In genomic region chr18:657311-657997, GRCh38 we compare ENCODE assay signal across 1 cellular context.
TF ChIP-seq lines count a peak whose summit lies in the region.

TSS of gene TYMS (plus strand) at chr18:657653. CDS start at chr18:657743, 90 bp downstream.

TF ChIP-seq in HepG2, 621 proteins besides CTCF, POLR2A, EP300 and RAD21 (continued from another document and continues in another):
- TF ChIP-seq ZNF710 (CRISPR knock-in tag; IDR thresholded peaks at IDR 0.05; ENCODE audit: borderline replicate concordance): no peak
- peak; percentile 25; the same call in 1 of the 2 replicates for TF ChIP-seq FOXP4 (CRISPR knock-in tag; IDR thresholded peaks at IDR 0.05)
- TF ChIP-seq ARID4A (CRISPR knock-in tag; IDR thresholded peaks at IDR 0.05; ENCODE audit: borderline replicate concordance): peak; percentile 74; the same call in 1 of the 2 replicates
- no peak for TF ChIP-seq RBM39 (IDR thresholded peaks at IDR 0.05; ENCODE audit: low read depth, low read length, poor library complexity, severe bottlenecking)
- peak; percentile 70; the same call in 1 of the 2 replicates for TF ChIP-seq ZSCAN21 (CRISPR knock-in tag; IDR thresholded peaks at IDR 0.05; ENCODE audit: borderline replicate concordance)
- TF ChIP-seq KLF6 (CRISPR knock-in tag; IDR thresholded peaks at IDR 0.05): 0 out of 2 replicates have a peak, but pooled peaks have one; percentile 52
- TF ChIP-seq, protein P1, sequence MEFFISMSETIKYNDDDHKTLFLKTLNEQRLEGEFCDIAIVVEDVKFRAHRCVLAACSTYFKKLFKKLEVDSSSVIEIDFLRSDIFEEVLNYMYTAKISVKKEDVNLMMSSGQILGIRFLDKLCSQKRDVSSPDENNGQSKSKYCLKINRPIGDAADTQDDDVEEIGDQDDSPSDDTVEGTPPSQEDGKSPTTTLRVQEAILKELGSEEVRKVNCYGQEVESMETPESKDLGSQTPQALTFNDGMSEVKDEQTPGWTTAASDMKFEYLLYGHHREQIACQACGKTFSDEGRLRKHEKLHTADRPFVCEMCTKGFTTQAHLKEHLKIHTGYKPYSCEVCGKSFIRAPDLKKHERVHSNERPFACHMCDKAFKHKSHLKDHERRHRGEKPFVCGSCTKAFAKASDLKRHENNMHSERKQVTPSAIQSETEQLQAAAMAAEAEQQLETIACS (CRISPR knock-in tag; IDR thresholded peaks at IDR 0.05): peak; percentile 23; the same call in 1 of the 2 replicates
- no peak for TF ChIP-seq ZNF431 (CRISPR knock-in tag; IDR thresholded peaks at IDR 0.05; ENCODE audit: borderline replicate concordance, low read depth)
- TF ChIP-seq, protein P2, sequence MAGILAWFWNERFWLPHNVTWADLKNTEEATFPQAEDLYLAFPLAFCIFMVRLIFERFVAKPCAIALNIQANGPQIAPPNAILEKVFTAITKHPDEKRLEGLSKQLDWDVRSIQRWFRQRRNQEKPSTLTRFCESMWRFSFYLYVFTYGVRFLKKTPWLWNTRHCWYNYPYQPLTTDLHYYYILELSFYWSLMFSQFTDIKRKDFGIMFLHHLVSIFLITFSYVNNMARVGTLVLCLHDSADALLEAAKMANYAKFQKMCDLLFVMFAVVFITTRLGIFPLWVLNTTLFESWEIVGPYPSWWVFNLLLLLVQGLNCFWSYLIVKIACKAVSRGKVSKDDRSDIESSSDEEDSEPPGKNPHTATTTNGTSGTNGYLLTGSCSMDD (CRISPR knock-in tag; IDR thresholded peaks at IDR 0.05): no peak
- TF ChIP-seq SSRP1 (CRISPR knock-in tag; IDR thresholded peaks at IDR 0.05): no peak
- TF ChIP-seq, protein P3, sequence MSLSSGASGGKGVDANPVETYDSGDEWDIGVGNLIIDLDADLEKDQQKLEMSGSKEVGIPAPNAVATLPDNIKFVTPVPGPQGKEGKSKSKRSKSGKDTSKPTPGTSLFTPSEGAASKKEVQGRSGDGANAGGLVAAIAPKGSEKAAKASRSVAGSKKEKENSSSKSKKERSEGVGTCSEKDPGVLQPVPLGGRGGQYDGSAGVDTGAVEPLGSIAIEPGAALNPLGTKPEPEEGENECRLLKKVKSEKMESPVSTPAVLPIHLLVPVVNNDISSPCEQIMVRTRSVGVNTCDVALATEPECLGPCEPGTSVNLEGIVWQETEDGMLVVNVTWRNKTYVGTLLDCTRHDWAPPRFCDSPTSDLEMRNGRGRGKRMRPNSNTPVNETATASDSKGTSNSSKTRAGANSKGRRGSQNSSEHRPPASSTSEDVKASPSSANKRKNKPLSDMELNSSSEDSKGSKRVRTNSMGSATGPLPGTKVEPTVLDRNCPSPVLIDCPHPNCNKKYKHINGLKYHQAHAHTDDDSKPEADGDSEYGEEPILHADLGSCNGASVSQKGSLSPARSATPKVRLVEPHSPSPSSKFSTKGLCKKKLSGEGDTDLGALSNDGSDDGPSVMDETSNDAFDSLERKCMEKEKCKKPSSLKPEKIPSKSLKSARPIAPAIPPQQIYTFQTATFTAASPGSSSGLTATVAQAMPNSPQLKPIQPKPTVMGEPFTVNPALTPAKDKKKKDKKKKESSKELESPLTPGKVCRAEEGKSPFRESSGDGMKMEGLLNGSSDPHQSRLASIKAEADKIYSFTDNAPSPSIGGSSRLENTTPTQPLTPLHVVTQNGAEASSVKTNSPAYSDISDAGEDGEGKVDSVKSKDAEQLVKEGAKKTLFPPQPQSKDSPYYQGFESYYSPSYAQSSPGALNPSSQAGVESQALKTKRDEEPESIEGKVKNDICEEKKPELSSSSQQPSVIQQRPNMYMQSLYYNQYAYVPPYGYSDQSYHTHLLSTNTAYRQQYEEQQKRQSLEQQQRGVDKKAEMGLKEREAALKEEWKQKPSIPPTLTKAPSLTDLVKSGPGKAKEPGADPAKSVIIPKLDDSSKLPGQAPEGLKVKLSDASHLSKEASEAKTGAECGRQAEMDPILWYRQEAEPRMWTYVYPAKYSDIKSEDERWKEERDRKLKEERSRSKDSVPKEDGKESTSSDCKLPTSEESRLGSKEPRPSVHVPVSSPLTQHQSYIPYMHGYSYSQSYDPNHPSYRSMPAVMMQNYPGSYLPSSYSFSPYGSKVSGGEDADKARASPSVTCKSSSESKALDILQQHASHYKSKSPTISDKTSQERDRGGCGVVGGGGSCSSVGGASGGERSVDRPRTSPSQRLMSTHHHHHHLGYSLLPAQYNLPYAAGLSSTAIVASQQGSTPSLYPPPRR (CRISPR knock-in tag; IDR thresholded peaks at IDR 0.05; ENCODE audit: borderline replicate concordance): peak; percentile 51; the same call in 1 of the 2 replicates
- peak; percentile 71 for TF ChIP-seq YEATS4 (CRISPR knock-in tag; IDR thresholded peaks at IDR 0.05; ENCODE audit: borderline replicate concordance)
- no peak for TF ChIP-seq LCORL (IDR thresholded peaks at IDR 0.05)
- TF ChIP-seq LCORL (CRISPR knock-in tag; IDR thresholded peaks at IDR 0.05): no peak; the same call in 1 of the 2 replicates
- TF ChIP-seq ZNF883 (CRISPR knock-in tag; IDR thresholded peaks at IDR 0.05; ENCODE audit: not compliant biosample characterization): peak; percentile 61
- no peak for TF ChIP-seq RNF2 (conservative IDR thresholded peaks at IDR 0.05; ENCODE audit: low read depth)
- TF ChIP-seq ZNF143 (CRISPR knock-in tag; IDR thresholded peaks at IDR 0.05): no peak
- TF ChIP-seq SALL1 (CRISPR knock-in tag; IDR thresholded peaks at IDR 0.05): peak; percentile 61
- TF ChIP-seq TP53 (CRISPR knock-in tag; conservative IDR thresholded peaks at IDR 0.05): no peak
- no peak for TF ChIP-seq GPBP1L1 (CRISPR knock-in tag; IDR thresholded peaks at IDR 0.05)
- no peak for TF ChIP-seq ZSCAN20 (CRISPR knock-in tag; IDR thresholded peaks at IDR 0.05; ENCODE audit: borderline replicate concordance)
- peak; percentile 8; the same call in 1 of the 2 replicates for TF ChIP-seq ZSCAN22 (CRISPR knock-in tag; IDR thresholded peaks at IDR 0.05)
- peak; percentile 30 for TF ChIP-seq ZNF546 (CRISPR knock-in tag; conservative IDR thresholded peaks at IDR 0.05)
- TF ChIP-seq ETV6 (CRISPR knock-in tag; conservative IDR thresholded peaks at IDR 0.05): peak; percentile 30; the same call in 1 of the 2 replicates
- no peak for TF ChIP-seq SNAI1 (CRISPR knock-in tag; IDR thresholded peaks at IDR 0.05; ENCODE audit: borderline replicate concordance)
- peak; percentile 12; the same call in 1 of the 2 replicates for TF ChIP-seq POLR2G (IDR thresholded peaks at IDR 0.05; ENCODE audit: low read depth, low read length)
- TF ChIP-seq, protein P4, sequence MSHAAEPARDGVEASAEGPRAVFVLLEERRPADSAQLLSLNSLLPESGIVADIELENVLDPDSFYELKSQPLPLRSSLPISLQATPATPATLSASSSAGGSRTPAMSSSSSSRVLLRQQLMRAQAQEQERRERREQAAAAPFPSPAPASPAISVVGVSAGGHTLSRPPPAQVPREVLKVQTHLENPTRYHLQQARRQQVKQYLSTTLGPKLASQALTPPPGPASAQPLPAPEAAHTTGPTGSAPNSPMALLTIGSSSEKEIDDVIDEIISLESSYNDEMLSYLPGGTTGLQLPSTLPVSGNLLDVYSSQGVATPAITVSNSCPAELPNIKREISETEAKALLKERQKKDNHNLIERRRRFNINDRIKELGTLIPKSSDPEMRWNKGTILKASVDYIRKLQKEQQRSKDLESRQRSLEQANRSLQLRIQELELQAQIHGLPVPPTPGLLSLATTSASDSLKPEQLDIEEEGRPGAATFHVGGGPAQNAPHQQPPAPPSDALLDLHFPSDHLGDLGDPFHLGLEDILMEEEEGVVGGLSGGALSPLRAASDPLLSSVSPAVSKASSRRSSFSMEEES (CRISPR knock-in tag; IDR thresholded peaks at IDR 0.05): peak; percentile 59; the same call in 1 of the 2 replicates
- TF ChIP-seq ZC3H13 (CRISPR knock-in tag; IDR thresholded peaks at IDR 0.05): 0 out of 2 replicates have a peak, but pooled peaks have one; percentile 30
- 0 out of 2 replicates have a peak, but pooled peaks have one; percentile 68 for TF ChIP-seq ZNF543 (CRISPR knock-in tag; IDR thresholded peaks at IDR 0.05)
- TF ChIP-seq BRCA1 (CRISPR knock-in tag; IDR thresholded peaks at IDR 0.05): no peak
- no peak for TF ChIP-seq ZZZ3 (CRISPR knock-in tag; IDR thresholded peaks at IDR 0.05; ENCODE audit: borderline replicate concordance)
- TF ChIP-seq, protein P5, sequence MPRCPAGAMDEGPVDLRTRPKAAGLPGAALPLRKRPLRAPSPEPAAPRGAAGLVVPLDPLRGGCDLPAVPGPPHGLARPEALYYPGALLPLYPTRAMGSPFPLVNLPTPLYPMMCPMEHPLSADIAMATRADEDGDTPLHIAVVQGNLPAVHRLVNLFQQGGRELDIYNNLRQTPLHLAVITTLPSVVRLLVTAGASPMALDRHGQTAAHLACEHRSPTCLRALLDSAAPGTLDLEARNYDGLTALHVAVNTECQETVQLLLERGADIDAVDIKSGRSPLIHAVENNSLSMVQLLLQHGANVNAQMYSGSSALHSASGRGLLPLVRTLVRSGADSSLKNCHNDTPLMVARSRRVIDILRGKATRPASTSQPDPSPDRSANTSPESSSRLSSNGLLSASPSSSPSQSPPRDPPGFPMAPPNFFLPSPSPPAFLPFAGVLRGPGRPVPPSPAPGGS (CRISPR knock-in tag; IDR thresholded peaks at IDR 0.05): peak; percentile 20; the same call in 1 of the 2 replicates
- peak; percentile 37; the same call in 1 of the 2 replicates for TF ChIP-seq KDM5A (IDR thresholded peaks at IDR 0.05; ENCODE audit: borderline replicate concordance, low read length)
- TF ChIP-seq ZNF775 (CRISPR knock-in tag; IDR thresholded peaks at IDR 0.05; ENCODE audit: borderline replicate concordance): no peak
- no peak for TF ChIP-seq ZNF792 (CRISPR knock-in tag; IDR thresholded peaks at IDR 0.05)
- TF ChIP-seq, protein P6, sequence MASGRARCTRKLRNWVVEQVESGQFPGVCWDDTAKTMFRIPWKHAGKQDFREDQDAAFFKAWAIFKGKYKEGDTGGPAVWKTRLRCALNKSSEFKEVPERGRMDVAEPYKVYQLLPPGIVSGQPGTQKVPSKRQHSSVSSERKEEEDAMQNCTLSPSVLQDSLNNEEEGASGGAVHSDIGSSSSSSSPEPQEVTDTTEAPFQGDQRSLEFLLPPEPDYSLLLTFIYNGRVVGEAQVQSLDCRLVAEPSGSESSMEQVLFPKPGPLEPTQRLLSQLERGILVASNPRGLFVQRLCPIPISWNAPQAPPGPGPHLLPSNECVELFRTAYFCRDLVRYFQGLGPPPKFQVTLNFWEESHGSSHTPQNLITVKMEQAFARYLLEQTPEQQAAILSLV (CRISPR knock-in tag; IDR thresholded peaks at IDR 0.05; ENCODE audit: borderline replicate concordance): no peak; the same call in 1 of the 2 replicates
- no peak for TF ChIP-seq HNRNPLL (IDR thresholded peaks at IDR 0.05; ENCODE audit: low read depth, low read length, poor library complexity, severe bottlenecking)
- no peak for TF ChIP-seq ATM (IDR thresholded peaks at IDR 0.05; ENCODE audit: borderline replicate concordance)
